1 cellular context compared by ENCODE assay signal in genomic region chr16:30452689-30453321, GRCh38.
A peak's percentile ranks its signal among the peaks of the same experiment; 100 is the strongest.
TF ChIP-seq lines count a peak whose summit lies in the region.

No MANE protein-coding gene starts in this region.

TF ChIP-seq in K562, 482 proteins besides CTCF, POLR2A, EP300 and RAD21:
- TF ChIP-seq SMAD4 (CRISPR knock-in tag; conservative IDR thresholded peaks at IDR 0.05) (0 out of 2 replicates have a peak, but pooled peaks have one; percentile 20), ATF7 (IDR thresholded peaks at IDR 0.05) (0 out of 2 replicates have a peak, but pooled peaks have one; percentile 22), GATAD2A (IDR thresholded peaks at IDR 0.05) (0 out of 2 replicates have a peak, but pooled peaks have one; percentile 28), TAL1 (IDR thresholded peaks at IDR 0.05) (peak; percentile 48), ZFX (CRISPR knock-in tag; IDR thresholded peaks at IDR 0.05) (peak; percentile 23; the same call in 1 of the 2 replicates), DPF2 (IDR thresholded peaks at IDR 0.05) (0 out of 2 replicates have a peak, but pooled peaks have one; percentile 28), SMARCE1 (IDR thresholded peaks at IDR 0.05) (peak; percentile 59; the same call in 1 of the 2 replicates), SOX6 (IDR thresholded peaks at IDR 0.05) (0 out of 2 replicates have a peak, but pooled peaks have one; percentile 24), TCF3 (CRISPR knock-in tag; IDR thresholded peaks at IDR 0.05) (0 out of 2 replicates have a peak, but pooled peaks have one; percentile 11), CBFA2T3 (IDR thresholded peaks at IDR 0.05) (peak; percentile 36), NCOR1 (IDR thresholded peaks at IDR 0.05) (0 out of 2 replicates have a peak, but pooled peaks have one; percentile 18), SMARCA4 (IDR thresholded peaks at IDR 0.05) (peak; percentile 39; the same call in 1 of the 2 replicates), ARID1B (IDR thresholded peaks at IDR 0.05) (peak; percentile 67), CBFA2T2 (conservative IDR thresholded peaks at IDR 0.05) (0 out of 2 replicates have a peak, but pooled peaks have one; percentile 7)
TF ChIP-seq in K562: peak in this region for 14; not testable (repeated sequence) for 468.
